ENCODE assay signal across 2 cellular contexts in the genomic region with DNA sequence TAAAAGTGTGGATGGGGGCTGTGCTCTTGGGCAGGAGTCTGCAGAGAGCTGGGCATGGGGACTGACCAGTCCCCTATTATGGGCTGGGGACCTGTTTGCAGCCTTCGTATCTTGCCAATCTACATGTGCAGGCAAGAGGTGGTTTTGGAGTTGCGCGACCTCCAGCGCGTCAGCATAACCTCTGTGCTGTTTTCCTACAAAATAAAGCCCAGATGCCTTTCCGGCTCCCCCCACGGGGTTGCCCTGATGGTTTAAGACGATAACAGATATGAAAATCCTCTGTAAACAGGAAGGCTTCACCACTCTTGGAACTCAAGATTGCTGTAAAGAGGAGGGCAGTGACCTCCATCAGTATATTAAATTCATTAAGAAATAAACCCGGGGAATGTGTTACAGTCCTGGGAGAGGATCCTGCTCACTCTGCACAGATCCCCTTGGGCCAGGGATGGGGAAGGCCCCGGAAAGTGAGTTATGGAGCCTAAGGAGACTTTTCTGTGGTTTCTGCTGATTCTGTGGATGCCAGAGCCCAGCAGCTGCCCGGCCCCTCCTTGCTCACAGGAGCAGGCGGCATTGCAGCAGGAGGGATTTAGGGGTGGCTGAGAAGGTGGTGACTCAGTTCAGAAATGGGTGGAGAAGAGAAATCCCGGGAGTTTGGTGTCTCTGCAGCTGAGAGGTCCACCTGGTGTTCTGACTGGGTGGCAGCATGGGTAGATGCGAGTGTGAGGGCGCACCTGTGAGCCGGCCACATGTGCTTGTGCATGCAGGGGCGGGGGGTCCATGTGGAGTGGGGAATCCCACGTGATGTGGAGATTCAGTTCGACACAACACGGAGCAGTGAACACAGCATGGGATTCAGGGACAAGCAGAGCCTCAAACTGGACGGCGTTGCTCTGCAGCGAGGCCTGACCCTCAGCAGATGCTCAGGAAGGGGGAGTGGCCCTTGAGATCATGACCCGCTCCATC.
TF ChIP-seq lines count a peak whose summit lies in the region.

No MANE protein-coding gene starts in this region.

TF ChIP-seq in HEK293, 187 proteins besides CTCF, POLR2A, EP300 and RAD21 (continued from another document):
- TF ChIP-seq ZBTB26 (tag by site-specific recombination; optimal IDR thresholded peaks at IDR 0.05) = no peak
- TF ChIP-seq RBAK (tag by site-specific recombination; IDR thresholded peaks at IDR 0.05) = no peak
TF ChIP-seq in HEK293: peak in this region for 1.

TF ChIP-seq in WTC11, 78 proteins besides CTCF, POLR2A, EP300 and RAD21 (continued from another document):
- TF ChIP-seq HMGXB4 (CRISPR knock-in tag; IDR thresholded peaks at IDR 0.05) (no peak), CREM (CRISPR knock-in tag; IDR thresholded peaks at IDR 0.05) (no peak), ZNF232 (CRISPR knock-in tag; IDR thresholded peaks at IDR 0.05) (no peak), ZNF423 (CRISPR knock-in tag; IDR thresholded peaks at IDR 0.05) (no peak), AFF4 (CRISPR knock-in tag; IDR thresholded peaks at IDR 0.05; ENCODE audit: borderline replicate concordance) (no peak), ESRRA (CRISPR knock-in tag; IDR thresholded peaks at IDR 0.05; ENCODE audit: borderline replicate concordance) (no peak), GTF2I (CRISPR knock-in tag; conservative IDR thresholded peaks at IDR 0.05) (no peak)
- TF ChIP-seq, protein P1, sequence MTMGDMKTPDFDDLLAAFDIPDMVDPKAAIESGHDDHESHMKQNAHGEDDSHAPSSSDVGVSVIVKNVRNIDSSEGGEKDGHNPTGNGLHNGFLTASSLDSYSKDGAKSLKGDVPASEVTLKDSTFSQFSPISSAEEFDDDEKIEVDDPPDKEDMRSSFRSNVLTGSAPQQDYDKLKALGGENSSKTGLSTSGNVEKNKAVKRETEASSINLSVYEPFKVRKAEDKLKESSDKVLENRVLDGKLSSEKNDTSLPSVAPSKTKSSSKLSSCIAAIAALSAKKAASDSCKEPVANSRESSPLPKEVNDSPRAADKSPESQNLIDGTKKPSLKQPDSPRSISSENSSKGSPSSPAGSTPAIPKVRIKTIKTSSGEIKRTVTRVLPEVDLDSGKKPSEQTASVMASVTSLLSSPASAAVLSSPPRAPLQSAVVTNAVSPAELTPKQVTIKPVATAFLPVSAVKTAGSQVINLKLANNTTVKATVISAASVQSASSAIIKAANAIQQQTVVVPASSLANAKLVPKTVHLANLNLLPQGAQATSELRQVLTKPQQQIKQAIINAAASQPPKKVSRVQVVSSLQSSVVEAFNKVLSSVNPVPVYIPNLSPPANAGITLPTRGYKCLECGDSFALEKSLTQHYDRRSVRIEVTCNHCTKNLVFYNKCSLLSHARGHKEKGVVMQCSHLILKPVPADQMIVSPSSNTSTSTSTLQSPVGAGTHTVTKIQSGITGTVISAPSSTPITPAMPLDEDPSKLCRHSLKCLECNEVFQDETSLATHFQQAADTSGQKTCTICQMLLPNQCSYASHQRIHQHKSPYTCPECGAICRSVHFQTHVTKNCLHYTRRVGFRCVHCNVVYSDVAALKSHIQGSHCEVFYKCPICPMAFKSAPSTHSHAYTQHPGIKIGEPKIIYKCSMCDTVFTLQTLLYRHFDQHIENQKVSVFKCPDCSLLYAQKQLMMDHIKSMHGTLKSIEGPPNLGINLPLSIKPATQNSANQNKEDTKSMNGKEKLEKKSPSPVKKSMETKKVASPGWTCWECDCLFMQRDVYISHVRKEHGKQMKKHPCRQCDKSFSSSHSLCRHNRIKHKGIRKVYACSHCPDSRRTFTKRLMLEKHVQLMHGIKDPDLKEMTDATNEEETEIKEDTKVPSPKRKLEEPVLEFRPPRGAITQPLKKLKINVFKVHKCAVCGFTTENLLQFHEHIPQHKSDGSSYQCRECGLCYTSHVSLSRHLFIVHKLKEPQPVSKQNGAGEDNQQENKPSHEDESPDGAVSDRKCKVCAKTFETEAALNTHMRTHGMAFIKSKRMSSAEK (CRISPR knock-in tag; IDR thresholded peaks at IDR 0.05; ENCODE audit: borderline replicate concordance) = no peak
- TF ChIP-seq, protein P2, sequence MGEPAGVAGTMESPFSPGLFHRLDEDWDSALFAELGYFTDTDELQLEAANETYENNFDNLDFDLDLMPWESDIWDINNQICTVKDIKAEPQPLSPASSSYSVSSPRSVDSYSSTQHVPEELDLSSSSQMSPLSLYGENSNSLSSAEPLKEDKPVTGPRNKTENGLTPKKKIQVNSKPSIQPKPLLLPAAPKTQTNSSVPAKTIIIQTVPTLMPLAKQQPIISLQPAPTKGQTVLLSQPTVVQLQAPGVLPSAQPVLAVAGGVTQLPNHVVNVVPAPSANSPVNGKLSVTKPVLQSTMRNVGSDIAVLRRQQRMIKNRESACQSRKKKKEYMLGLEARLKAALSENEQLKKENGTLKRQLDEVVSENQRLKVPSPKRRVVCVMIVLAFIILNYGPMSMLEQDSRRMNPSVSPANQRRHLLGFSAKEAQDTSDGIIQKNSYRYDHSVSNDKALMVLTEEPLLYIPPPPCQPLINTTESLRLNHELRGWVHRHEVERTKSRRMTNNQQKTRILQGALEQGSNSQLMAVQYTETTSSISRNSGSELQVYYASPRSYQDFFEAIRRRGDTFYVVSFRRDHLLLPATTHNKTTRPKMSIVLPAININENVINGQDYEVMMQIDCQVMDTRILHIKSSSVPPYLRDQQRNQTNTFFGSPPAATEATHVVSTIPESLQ (CRISPR knock-in tag; IDR thresholded peaks at IDR 0.05) = no peak
- TF ChIP-seq, protein P3, sequence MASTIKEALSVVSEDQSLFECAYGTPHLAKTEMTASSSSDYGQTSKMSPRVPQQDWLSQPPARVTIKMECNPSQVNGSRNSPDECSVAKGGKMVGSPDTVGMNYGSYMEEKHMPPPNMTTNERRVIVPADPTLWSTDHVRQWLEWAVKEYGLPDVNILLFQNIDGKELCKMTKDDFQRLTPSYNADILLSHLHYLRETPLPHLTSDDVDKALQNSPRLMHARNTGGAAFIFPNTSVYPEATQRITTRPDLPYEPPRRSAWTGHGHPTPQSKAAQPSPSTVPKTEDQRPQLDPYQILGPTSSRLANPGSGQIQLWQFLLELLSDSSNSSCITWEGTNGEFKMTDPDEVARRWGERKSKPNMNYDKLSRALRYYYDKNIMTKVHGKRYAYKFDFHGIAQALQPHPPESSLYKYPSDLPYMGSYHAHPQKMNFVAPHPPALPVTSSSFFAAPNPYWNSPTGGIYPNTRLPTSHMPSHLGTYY (CRISPR knock-in tag; IDR thresholded peaks at IDR 0.05) = no peak
TF ChIP-seq in WTC11: peak in this region for 0.
